8 cellular contexts compared by ENCODE assay signal in the genomic region with DNA sequence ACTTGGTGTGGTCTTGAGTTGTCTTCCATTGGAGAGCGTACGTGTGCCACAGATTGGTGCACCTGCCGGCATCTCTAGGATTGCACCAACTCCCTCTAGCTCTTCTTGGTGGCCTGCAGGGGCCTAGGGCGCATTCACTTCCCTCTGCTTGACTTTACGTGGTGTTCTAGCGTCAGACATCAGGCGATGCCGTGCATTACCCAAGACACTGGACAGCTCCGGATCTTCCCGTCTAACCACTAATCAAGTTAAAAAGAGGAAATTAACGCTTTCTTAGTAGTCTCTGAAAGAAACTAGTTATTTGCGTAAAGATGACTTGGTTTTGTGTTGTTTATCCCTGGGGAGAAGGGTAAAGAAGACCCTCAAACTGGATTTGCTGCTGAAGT. TPM values are rescaled to one million over a fixed set of nuclear protein-coding genes. Genes with fewer than 3 reads are reported as not detected.
A peak's percentile ranks its signal among the peaks of the same experiment; 100 is the strongest.
DNase-seq lines count a peak whose midpoint lies in the region; ATAC-seq, FAIRE-seq and TF ChIP-seq lines count a peak whose summit lies in the region.

No MANE protein-coding gene starts in this region.

- no peak overlapping the region for H4K8ac ChIP-seq in H1 (ENCODE audit: extremely low read depth, insufficient read depth, low read length)
- H4K8ac ChIP-seq in mesenchymal stem cell (ENCODE audit: low read length): no peak overlapping the region

- TF ChIP-seq CTCF in AG09309 (IDR thresholded peaks at IDR 0.05; ENCODE audit: control insufficient read depth, insufficient read depth, low read depth, low read length, missing control alignments): no peak
- TF ChIP-seq CTCF in H1 (IDR thresholded peaks at IDR 0.05; ENCODE audit: control extremely low read depth in 1 of 3, insufficient read depth in 1 of 3, low read depth in 1 of 3, low read length in 3 of 3): no peak

- H2BK15ac ChIP-seq in H1 (ENCODE audit: low read length): no peak overlapping the region
- H2BK15ac ChIP-seq in mesenchymal stem cell (ENCODE audit: low read depth, poor library complexity, severe bottlenecking): peak overlapping the region; percentile 36

- H3K27ac ChIP-seq in H1 (ENCODE audit: low read depth, low read length) (no peak overlapping the region), mesenchymal stem cell (ENCODE audit: low read length, poor library complexity, severe bottlenecking) (no peak overlapping the region), urinary bladder (ENCODE audit: low read depth) (no peak overlapping the region)

- H2AK5ac ChIP-seq in H1 (ENCODE audit: low read depth, low read length): no peak overlapping the region
- H2AK5ac ChIP-seq in mesenchymal stem cell (ENCODE audit: low read length, severe bottlenecking): no peak overlapping the region

- H3K36me3 ChIP-seq in H1 (ENCODE audit: control insufficient read depth in 2 of 4, insufficient read depth in 4 of 4, low read length in 3 of 4): peaks cover 0 to 7% (median 2%) of the 10 kb centered on the region in 4 experiments; a peak in 1 of 8 replicates
- peaks cover 16 to 30% of the 10 kb centered on the region in 2 experiments for H3K36me3 ChIP-seq in mesenchymal stem cell (ENCODE audit: control insufficient read depth in 1 of 2, insufficient read depth in 2 of 2, low read depth in 1 of 2, low read length in 2 of 2)
- H3K36me3 ChIP-seq in urinary bladder (ENCODE audit: insufficient read depth): no peaks in the 10 kb centered on the region

- H2BK20ac ChIP-seq in H1 (ENCODE audit: low read length): no peak overlapping the region

- DNase-seq in AG09309 (ENCODE audit: low read depth) (no peak), SKM-1 treated with dmso at 0.1 percent for 144 hours (lab: John Stamatoyannopoulos, UW; ENCODE audit: unreplicated experiment) (peak; percentile 98), H1 (ENCODE audit: low read depth in 1 of 2, low spot score in 2 of 2) (no peak), mesenchymal stem cell (peak; percentile 28)

- H3K79me1 ChIP-seq in H1 (ENCODE audit: low read depth, low read length) (no peaks in the 10 kb centered on the region), mesenchymal stem cell (replicated peaks; ENCODE audit: low read length, poor library complexity, severe bottlenecking) (peaks cover 24% of the 10 kb centered on the region)

- H3K56ac ChIP-seq in H1 (replicated peaks; ENCODE audit: insufficient read length, low read depth, low read length): no peak overlapping the region

- peak; percentile 27 for ATAC-seq in GM18505 (IDR thresholded peaks at IDR 0.05; ENCODE audit: unreplicated experiment)
- ATAC-seq in HG03196 (IDR thresholded peaks at IDR 0.05; ENCODE audit: unreplicated experiment): peak; percentile 24
- no peak for ATAC-seq in GM21367 (IDR thresholded peaks at IDR 0.05; ENCODE audit: unreplicated experiment)

- H3K23ac ChIP-seq in H1 (ENCODE audit: insufficient read length) (no peak overlapping the region), mesenchymal stem cell (ENCODE audit: low read length in 2 of 2) (no peak overlapping the region)

- H2AFZ ChIP-seq in H1 (ENCODE audit: low read length) (no peak overlapping the region), mesenchymal stem cell (ENCODE audit: low read depth, low read length) (no peak overlapping the region)

- CTCF ChIA-PET in H1 (lab: Charles Lee; ENCODE audit: partially characterized antibody): interaction anchor here (1.0 to 1.7 kb wide), 5 partner anchors 8 to 168 kb away, joined by 3 read pairs; no protein-coding TSS in a partner anchor

- WGBS in H1 (ENCODE audit: extremely low coverage in 1 of 2, insufficient coverage in 1 of 2, insufficient read length in 1 of 2, insufficient replicate concordance in 2 of 2, low coverage in 1 of 2, low lambda C conversion rate in 2 of 2, missing lambda C conversion rate in 1 of 2), 2 experiments: 51% methylated on average over 12 of the region's 12 CpGs; no CpG with 5 or more reads in 1 of the 2 experiments
- 52% methylated on average over 10 of the region's 12 CpGs for WGBS in mesenchymal stem cell
- 28% methylated on average over 12 of the region's 12 CpGs for WGBS in urinary bladder

- peaks cover 7% of the 10 kb centered on the region; the same call in 1 of the 2 replicates for H3K23me2 ChIP-seq in H1 (ENCODE audit: low read depth, low read length)

- peak overlapping the region; percentile 93 for H3K4me3 ChIP-seq in AG09309 (ENCODE audit: control insufficient read depth, low read depth, low read length)
- H3K4me3 ChIP-seq in H1 (ENCODE audit: extremely low read depth in 1 of 4, insufficient read depth in 2 of 4, low read depth in 3 of 4, low read length in 4 of 4): peak overlapping the region; percentile 49 to 67 (median 60); a peak in 7 of 8 replicates
- peak overlapping the region in 1 of 2 experiments; percentile 77 for H3K4me3 ChIP-seq in mesenchymal stem cell (ENCODE audit: insufficient read depth in 1 of 2, low read depth in 1 of 2, low read length in 2 of 2)
- peak overlapping the region; percentile 89 for H3K4me3 ChIP-seq in urinary bladder (ENCODE audit: low read depth, low read length)

- FAIRE-seq in H1 (lab: Jason Lieb, UNC): no peak

- H4K5ac ChIP-seq in H1 (ENCODE audit: insufficient read length, low read depth, low read length): no peak overlapping the region

- H3K79me2 ChIP-seq in H1 (ENCODE audit: control insufficient read depth in 1 of 2, insufficient read depth in 2 of 2, low read length in 2 of 2): no peaks in the 10 kb centered on the region

- TF ChIP-seq EP300 in H1 (IDR thresholded peaks at IDR 0.05; ENCODE audit: borderline replicate concordance in 1 of 2, low read depth in 2 of 2, low read length in 2 of 2): no peak

- POLR2A ChIA-PET in H1 (lab: Charles Lee; ENCODE audit: partially characterized antibody): interaction anchor here (1.1 to 2.5 kb wide), 5 partner anchors 10 to 96 kb away, joined by 3 to 6 read pairs (median 4); partner anchors contain the start of gene IFNAR1

- H3K4me2 ChIP-seq in H1 (ENCODE audit: insufficient read depth in 1 of 2, low read depth in 2 of 2, low read length in 2 of 2) (peak overlapping the region; percentile 68 to 71), mesenchymal stem cell (ENCODE audit: low read length, poor library complexity, severe bottlenecking) (peak overlapping the region; percentile 94)

- H4K20me1 ChIP-seq in H1 (replicated peaks in 1 of 2; ENCODE audit: control insufficient read depth in 1 of 2, insufficient read depth in 2 of 2, low read length in 2 of 2): peaks cover 0 to 5% of the 10 kb centered on the region in 2 experiments

- H3K9me3 ChIP-seq in H1 (ENCODE audit: insufficient read depth in 2 of 2, low read depth in 1 of 2, low read length in 1 of 2): no peaks in the 10 kb centered on the region
- H3K9me3 ChIP-seq in mesenchymal stem cell (ENCODE audit: control insufficient read depth, low read length): no peaks in the 10 kb centered on the region

- H3K14ac ChIP-seq in H1 (ENCODE audit: insufficient read length) (no peak overlapping the region), mesenchymal stem cell (ENCODE audit: low read length in 2 of 2) (no peak overlapping the region)

- no peaks in the 10 kb centered on the region; a peak in 1 of 7 replicates for H3K27me3 ChIP-seq in H1 (replicated peaks in 1 of 4; ENCODE audit: control insufficient read depth in 3 of 4, extremely low read depth in 1 of 4, insufficient read depth in 3 of 4, low read length in 3 of 4)
- no peaks in the 10 kb centered on the region for H3K27me3 ChIP-seq in mesenchymal stem cell (ENCODE audit: control insufficient read depth in 1 of 2, insufficient read depth in 1 of 2, low read length in 2 of 2)

- peaks cover 0 to 4% (median under 1%) of the 10 kb centered on the region in 4 experiments; a peak in 3 of 7 replicates for H3K4me1 ChIP-seq in H1 (replicated peaks in 1 of 4; ENCODE audit: control insufficient read depth in 3 of 4, insufficient read depth in 4 of 4, low read length in 3 of 4)
- peaks cover 13% of the 10 kb centered on the region for H3K4me1 ChIP-seq in mesenchymal stem cell (ENCODE audit: control insufficient read depth, insufficient read depth, low read depth, low read length)
- no peaks in the 10 kb centered on the region for H3K4me1 ChIP-seq in urinary bladder (ENCODE audit: insufficient read depth)

- no peak overlapping the region for H3K9ac ChIP-seq in H1 (replicated peaks in 1 of 4; ENCODE audit: extremely low read depth in 1 of 4, low read depth in 3 of 4, low read length in 3 of 4)
- H3K9ac ChIP-seq in mesenchymal stem cell (ENCODE audit: low read length): peak overlapping the region; percentile 93

- H3K4ac ChIP-seq in H1 (replicated peaks; ENCODE audit: insufficient read length, low read depth, low read length) (no peak overlapping the region), mesenchymal stem cell (ENCODE audit: low read depth in 1 of 2, low read length in 2 of 2) (no peak overlapping the region)

- no peak for TF ChIP-seq RAD21 in H1 (IDR thresholded peaks at IDR 0.05 in 1 of 2, conservative IDR thresholded peaks at IDR 0.05 in 1 of 2; ENCODE audit: low read depth in 2 of 2, low read length in 2 of 2)

- H3K18ac ChIP-seq in H1 (ENCODE audit: extremely low read depth, low read length): no peak overlapping the region
- no peak overlapping the region for H3K18ac ChIP-seq in mesenchymal stem cell (ENCODE audit: low read depth in 1 of 2, low read length in 2 of 2)

- no peak overlapping the region for H2BK12ac ChIP-seq in H1 (ENCODE audit: low read depth, low read length)
- no peak overlapping the region for H2BK12ac ChIP-seq in mesenchymal stem cell (ENCODE audit: low read length in 2 of 2)

- no peak overlapping the region for H4K91ac ChIP-seq in H1 (replicated peaks; ENCODE audit: insufficient read length, low read length)
- no peak overlapping the region for H4K91ac ChIP-seq in mesenchymal stem cell (ENCODE audit: low read length)

- no peak overlapping the region for H2BK5ac ChIP-seq in H1 (ENCODE audit: low read depth, low read length)
- no peak overlapping the region for H2BK5ac ChIP-seq in mesenchymal stem cell (ENCODE audit: low read depth, low read length, poor library complexity, severe bottlenecking)

- no peak overlapping the region for H2BK120ac ChIP-seq in H1 (replicated peaks; ENCODE audit: low read depth, low read length)
- H2BK120ac ChIP-seq in mesenchymal stem cell (ENCODE audit: low read depth, low read length): no peak overlapping the region

- TF ChIP-seq POLR2A in GM18505 (IDR thresholded peaks at IDR 0.05; ENCODE audit: borderline replicate concordance, extremely low read depth, insufficient read depth, insufficient read length): no peak
- no peak for TF ChIP-seq POLR2A in H1 (IDR thresholded peaks at IDR 0.05; ENCODE audit: control extremely low read depth in 1 of 2, low read depth in 2 of 2, low read length in 2 of 2)

RNA-seq across cellular contexts. Expression of gene IL10RB, which starts 0.5 kb away (rescaled TPM):
- 2.5 and 3.2 TPM in 2 replicates for total RNA-seq in H1 (2021; fragmentation: NEBNext Ultra II Directional; extraction: Animal tissue kit (Norgen Biotek cat#: 25700))
- polyA plus RNA-seq in H1 (2011; rRNA removed) (2.7 and 2.9 TPM in 2 replicates), urinary bladder (30.0 TPM)
- 4.7 TPM for polyA plus RNA-seq in H1 (2011; cell fraction: cytosol; rRNA removed)
- polyA plus RNA-seq in H1 (2011; cell fraction: nucleus; rRNA removed): 2.4 TPM
- 2.2 to 3.1 TPM (median 2.6 TPM) in 4 replicates for polyA plus RNA-seq in H1 (2012, experiment 1 of 2)
- polyA plus RNA-seq in H1 (2012, experiment 2 of 2): 1.8 TPM
- 4.1 TPM for polyA plus RNA-seq in H1 (2013, experiment 1 of 2)
- 4.9 TPM for polyA plus RNA-seq in H1 (2013, experiment 2 of 2)
- 4.1 and 4.5 TPM in 2 replicates for polyA minus RNA-seq in H1 (2011; rRNA and poly(A)+ RNA removed)
- 4.0 TPM for polyA minus RNA-seq in H1 (2011; cell fraction: cytosol; rRNA and poly(A)+ RNA removed)
- 3.9 TPM for polyA minus RNA-seq in H1 (2011; cell fraction: nucleus; rRNA and poly(A)+ RNA removed)
- 30.1 TPM for polyA plus RNA-seq in mesenchymal stem cell (2013, experiment 1 of 2)
- 31.4 TPM for polyA plus RNA-seq in mesenchymal stem cell (2013, experiment 2 of 2)
- total RNA-seq in urinary bladder: 31.4 TPM

RNA-seq across cellular contexts. Expression of gene IFNAR2, which starts 35.9 kb away (rescaled TPM):
- total RNA-seq in H1 (2021; fragmentation: NEBNext Ultra II Directional; extraction: Animal tissue kit (Norgen Biotek cat#: 25700)): 13.9 and 16.1 TPM in 2 replicates
- polyA plus RNA-seq in H1 (2011; rRNA removed) (8.6 and 12.2 TPM in 2 replicates), urinary bladder (17.5 TPM)
- polyA plus RNA-seq in H1 (2011; cell fraction: cytosol; rRNA removed): 14.1 TPM
- 6.2 TPM for polyA plus RNA-seq in H1 (2011; cell fraction: nucleus; rRNA removed)
- polyA plus RNA-seq in H1 (2012, experiment 1 of 2): 10.8 to 14.6 TPM (median 13.2 TPM) in 4 replicates
- 8.6 TPM for polyA plus RNA-seq in H1 (2012, experiment 2 of 2)
- polyA plus RNA-seq in H1 (2013, experiment 1 of 2): 15.5 TPM
- 16.9 TPM for polyA plus RNA-seq in H1 (2013, experiment 2 of 2)
- 17.5 and 23.9 TPM in 2 replicates for polyA minus RNA-seq in H1 (2011; rRNA and poly(A)+ RNA removed)
- 7.1 TPM for polyA minus RNA-seq in H1 (2011; cell fraction: cytosol; rRNA and poly(A)+ RNA removed)
- polyA minus RNA-seq in H1 (2011; cell fraction: nucleus; rRNA and poly(A)+ RNA removed): 13.3 TPM
- polyA plus RNA-seq in mesenchymal stem cell (2013, experiment 1 of 2): 16.9 TPM
- polyA plus RNA-seq in mesenchymal stem cell (2013, experiment 2 of 2): 17.9 TPM
- 16.6 TPM for total RNA-seq in urinary bladder

RNA-seq across cellular contexts. Expression of gene IFNAR1, which starts 59.1 kb away (rescaled TPM):
- 13.4 and 17.1 TPM in 2 replicates for total RNA-seq in H1 (2021; fragmentation: NEBNext Ultra II Directional; extraction: Animal tissue kit (Norgen Biotek cat#: 25700))
- polyA plus RNA-seq in H1 (2011; rRNA removed) (3.1 and 3.4 TPM in 2 replicates), urinary bladder (31.6 TPM)
- 4.4 TPM for polyA plus RNA-seq in H1 (2011; cell fraction: cytosol; rRNA removed)
- polyA plus RNA-seq in H1 (2011; cell fraction: nucleus; rRNA removed): 1.7 TPM
- 6.9 to 14.0 TPM (median 10.4 TPM) in 4 replicates for polyA plus RNA-seq in H1 (2012, experiment 1 of 2)
- 0.98 TPM for polyA plus RNA-seq in H1 (2012, experiment 2 of 2)
- 10.5 TPM for polyA plus RNA-seq in H1 (2013, experiment 1 of 2)
- polyA plus RNA-seq in H1 (2013, experiment 2 of 2): 13.5 TPM
- 5.3 and 6.1 TPM in 2 replicates for polyA minus RNA-seq in H1 (2011; rRNA and poly(A)+ RNA removed)
- 3.2 TPM for polyA minus RNA-seq in H1 (2011; cell fraction: cytosol; rRNA and poly(A)+ RNA removed)
- 8.5 TPM for polyA minus RNA-seq in H1 (2011; cell fraction: nucleus; rRNA and poly(A)+ RNA removed)
- 40.6 TPM for polyA plus RNA-seq in mesenchymal stem cell (2013, experiment 1 of 2)
- polyA plus RNA-seq in mesenchymal stem cell (2013, experiment 2 of 2): 40.4 TPM
- 41.7 TPM for total RNA-seq in urinary bladder

Comparison
In these comparisons a context has a peak if more than half of its experiments do, and no peak if none do; other contexts are left out.
1. DNase-seq: peak in SKM-1 treated with dmso at 0.1 percent for 144 hours (single experiment) and mesenchymal stem cell (single experiment); none in AG09309 (single experiment) and H1 (0 of 2).